In genomic region chrX:54306379-54306778, GRCh38 we compare ENCODE assay signal across 39 cellular contexts.
"Had no signal": no experiment of that assay in that cellular context is flagged by ENCODE, and none has a peak within 500 bp of the region (broad histone marks: within the 10 kb centered on the region; RNA-seq: fewer than 3 reads in every experiment).

No MANE protein-coding gene starts in this region.

- H3K27me3 ChIP-seq: adrenal gland, ascending aorta, body of pancreas, brain microvascular endothelial cell, cardiac muscle cell had no signal

- ATAC-seq: activated naive CD4-positive, alpha-beta T cell treated with anti-CD3 and anti-CD28 coated beads, Interleukin-2, amount 50 U/mL, for 72 hours; activated naive CD8-positive, alpha-beta T cell treated with anti-CD3 and anti-CD28 coated beads, Interleukin-2, amount 50 U/mL, for 24 hours; activated T-cell treated with anti-CD3 and anti-CD28 coated beads, Interleukin-2, amount 50 U/mL, for 4 hours; activated T-cell treated with anti-CD3 and anti-CD28 coated beads, Interleukin-2, amount 50 U/mL, for 72 hours; activated T-helper 17 cell treated with anti-CD3 and anti-CD28 coated beads, Interleukin-2, amount 50 U/mL, for 72 hours; body of pancreas had no signal

- DNase-seq: activated effector memory CD4-positive, alpha-beta T cell treated with anti-CD3 and anti-CD28 coated beads, Interleukin-2, amount 50 U/mL, for 16 hours; activated gamma-delta T cell; activated gamma-delta T cell treated with Interleukin-2 at 50 U/mL for 16 hours; activated naive CD4-positive, alpha-beta T cell; activated naive CD4-positive, alpha-beta T cell treated with anti-CD3 and anti-CD28 coated beads for 36 hours; activated naive CD4-positive, alpha-beta T cell treated with anti-CD3 and anti-CD28 coated beads, Interleukin-2, amount 10 ng/mL, durations not matched to agents 7 days and 5 days; activated naive CD4-positive, alpha-beta T cell treated with anti-CD3 and anti-CD28 coated beads, Interleukin-2, amount 50 U/mL, for 16 hours; activated naive CD4-positive, alpha-beta T cell treated with Interleukin-2 at 50 U/mL for 16 hours; activated naive CD8-positive, alpha-beta T cell treated with anti-CD3 and anti-CD28 coated beads for 36 hours; activated naive CD8-positive, alpha-beta T cell treated with anti-CD3 and anti-CD28 coated beads, Interleukin-2, amount 10 ng/mL, durations not matched to agents 7 days and 5 days; activated naive CD8-positive, alpha-beta T cell treated with anti-CD3 and anti-CD28 coated beads, Interleukin-2, amount 50 U/mL, for 24 hours; activated T-cell treated with anti-CD3 and anti-CD28 coated beads, Interleukin-2, amount 50 U/mL, for 1 hour; activated T-cell treated with anti-CD3 and anti-CD28 coated beads, Interleukin-2, amount 50 U/mL, for 24 hours; activated T-cell treated with anti-CD3 and anti-CD28 coated beads, Interleukin-2, amount 50 U/mL, for 4 hours; activated T-cell treated with anti-CD3 and anti-CD28 coated beads, Interleukin-2, amount 50 U/mL, for 48 hours; activated T-cell treated with anti-CD3 and anti-CD28 coated beads, Interleukin-2, amount 50 U/mL, for 72 hours; adrenal gland; amniotic stem cell; amygdala; anterior cingulate cortex; aorta; body of pancreas; brain microvascular endothelial cell; caudate nucleus; central memory CD4-positive, alpha-beta T cell; cerebellar nuclear complex had no signal

- H3K4me3 Mint-ChIP-seq: activated naive CD4-positive, alpha-beta T cell treated with anti-CD3 and anti-CD28 coated beads for 36 hours; activated naive CD4-positive, alpha-beta T cell treated with anti-CD3 and anti-CD28 coated beads, Interleukin-2, amount 10 ng/mL, durations not matched to agents 7 days and 5 days; activated naive CD4-positive, alpha-beta T cell treated with anti-CD3 and anti-CD28 coated beads, Interleukin-2, amount 50 U/mL, for 24 hours; activated naive CD8-positive, alpha-beta T cell; activated naive CD8-positive, alpha-beta T cell treated with anti-CD3 and anti-CD28 coated beads for 36 hours; activated naive CD8-positive, alpha-beta T cell treated with anti-CD3 and anti-CD28 coated beads, Interleukin-2, amount 10 ng/mL, durations not matched to agents 7 days and 5 days; activated naive CD8-positive, alpha-beta T cell treated with anti-CD3 and anti-CD28 coated beads, Interleukin-2, amount 50 U/mL, for 24 hours; activated T-cell treated with anti-CD3 and anti-CD28 coated beads, Interleukin-2, amount 50 U/mL, for 24 hours; activated T-cell treated with anti-CD3 and anti-CD28 coated beads, Interleukin-2, amount 50 U/mL, for 4 hours; activated T-cell treated with anti-CD3 and anti-CD28 coated beads, Interleukin-2, amount 50 U/mL, for 72 hours; activated T-helper 1 cell treated with anti-CD3 and anti-CD28 coated beads, Interleukin-12 subunit alpha, Interleukin-12 subunit beta, Interleukin-2, Interleukin-4 antibody, amounts not matched to agents 30 ng/mL and 10 ng/mL and 1 ng/mL, durations not matched to agents 14 hours and 24 hours and 36 hours; activated T-helper 17 cell treated with anti-CD3 and anti-CD28 coated beads, Interleukin-2, amount 50 U/mL, for 72 hours; brain; central memory CD8-positive, alpha-beta T cell had no signal

- H3K9me3 Mint-ChIP-seq: activated naive CD4-positive, alpha-beta T cell treated with anti-CD3 and anti-CD28 coated beads for 36 hours; activated naive CD4-positive, alpha-beta T cell treated with anti-CD3 and anti-CD28 coated beads, Interleukin-2, amount 10 ng/mL, durations not matched to agents 7 days and 5 days; activated naive CD4-positive, alpha-beta T cell treated with anti-CD3 and anti-CD28 coated beads, Interleukin-2, amount 50 U/mL, for 24 hours; activated naive CD4-positive, alpha-beta T cell treated with anti-CD3 and anti-CD28 coated beads, Interleukin-2, amount 50 U/mL, for 72 hours; activated T-cell treated with anti-CD3 and anti-CD28 coated beads, Interleukin-2, amount 50 U/mL, for 24 hours; activated T-cell treated with anti-CD3 and anti-CD28 coated beads, Interleukin-2, amount 50 U/mL, for 72 hours; activated T-helper 1 cell treated with anti-CD3 and anti-CD28 coated beads, Interleukin-12 subunit alpha, Interleukin-12 subunit beta, Interleukin-2, Interleukin-4 antibody, amounts not matched to agents 30 ng/mL and 10 ng/mL and 1 ng/mL, durations not matched to agents 14 hours and 24 hours and 36 hours; activated T-helper 17 cell treated with anti-CD3 and anti-CD28 coated beads, Interleukin-2, amount 50 U/mL, for 72 hours; activated T-helper 2 cell treated with anti-CD3 and anti-CD28 coated beads, Interferon-gamma antibody, Interleukin-2, Interleukin-4, amounts not matched to agents 10 μg/mL and 5 μg/mL and 100 μg/mL, durations not matched to agents 14 hours and 24 hours and 36 hours; central memory CD8-positive, alpha-beta T cell had no signal

- H3K4me3 ChIP-seq: adrenal gland, ascending aorta, body of pancreas, breast epithelium, cardiac muscle cell had no signal

- H3K27me3 Mint-ChIP-seq: activated naive CD4-positive, alpha-beta T cell treated with anti-CD3 and anti-CD28 coated beads, Interleukin-2, amount 10 ng/mL, durations not matched to agents 7 days and 5 days; activated naive CD4-positive, alpha-beta T cell treated with anti-CD3 and anti-CD28 coated beads, Interleukin-2, amount 50 U/mL, for 24 hours; activated naive CD8-positive, alpha-beta T cell; activated naive CD8-positive, alpha-beta T cell treated with anti-CD3 and anti-CD28 coated beads for 36 hours; activated naive CD8-positive, alpha-beta T cell treated with anti-CD3 and anti-CD28 coated beads, Interleukin-2, amount 10 ng/mL, durations not matched to agents 7 days and 5 days; activated naive CD8-positive, alpha-beta T cell treated with anti-CD3 and anti-CD28 coated beads, Interleukin-2, amount 50 U/mL, for 24 hours; activated T-helper 17 cell treated with anti-CD3 and anti-CD28 coated beads, Interleukin-2, amount 50 U/mL, for 72 hours; brain; central memory CD8-positive, alpha-beta T cell had no signal

- H3K27ac ChIP-seq: adrenal gland, ascending aorta, body of pancreas, brain microvascular endothelial cell, breast epithelium, cardiac muscle cell had no signal

- H3K9me3 ChIP-seq: adrenal gland, ascending aorta, body of pancreas, breast epithelium had no signal

- H3K4me1 ChIP-seq: adrenal gland, ascending aorta, body of pancreas, breast epithelium had no signal

- H3K36me3 Mint-ChIP-seq: activated naive CD4-positive, alpha-beta T cell treated with anti-CD3 and anti-CD28 coated beads, Interleukin-2, amount 10 ng/mL, durations not matched to agents 7 days and 5 days; activated naive CD8-positive, alpha-beta T cell treated with anti-CD3 and anti-CD28 coated beads for 36 hours; activated naive CD8-positive, alpha-beta T cell treated with anti-CD3 and anti-CD28 coated beads, Interleukin-2, amount 10 ng/mL, durations not matched to agents 7 days and 5 days had no signal

- H3K4me1 Mint-ChIP-seq: activated naive CD4-positive, alpha-beta T cell treated with anti-CD3 and anti-CD28 coated beads, Interleukin-2, amount 10 ng/mL, durations not matched to agents 7 days and 5 days; activated naive CD4-positive, alpha-beta T cell treated with anti-CD3 and anti-CD28 coated beads, Interleukin-2, amount 50 U/mL, for 24 hours; activated naive CD8-positive, alpha-beta T cell treated with anti-CD3 and anti-CD28 coated beads for 36 hours; activated naive CD8-positive, alpha-beta T cell treated with anti-CD3 and anti-CD28 coated beads, Interleukin-2, amount 10 ng/mL, durations not matched to agents 7 days and 5 days; activated naive CD8-positive, alpha-beta T cell treated with anti-CD3 and anti-CD28 coated beads, Interleukin-2, amount 50 U/mL, for 24 hours; activated T-helper 17 cell treated with anti-CD3 and anti-CD28 coated beads, Interleukin-2, amount 50 U/mL, for 72 hours; brain; central memory CD8-positive, alpha-beta T cell had no signal

- H3K36me3 ChIP-seq: ascending aorta, brain microvascular endothelial cell, breast epithelium, cardiac muscle cell had no signal

- H3K27ac Mint-ChIP-seq: activated naive CD4-positive, alpha-beta T cell treated with anti-CD3 and anti-CD28 coated beads for 36 hours; activated naive CD4-positive, alpha-beta T cell treated with anti-CD3 and anti-CD28 coated beads, Interleukin-2, amount 10 ng/mL, durations not matched to agents 7 days and 5 days; activated naive CD4-positive, alpha-beta T cell treated with anti-CD3 and anti-CD28 coated beads, Interleukin-2, amount 50 U/mL, for 24 hours; activated naive CD4-positive, alpha-beta T cell treated with anti-CD3 and anti-CD28 coated beads, Interleukin-2, amount 50 U/mL, for 72 hours; activated naive CD8-positive, alpha-beta T cell; activated naive CD8-positive, alpha-beta T cell treated with anti-CD3 and anti-CD28 coated beads for 36 hours; activated naive CD8-positive, alpha-beta T cell treated with anti-CD3 and anti-CD28 coated beads, Interleukin-2, amount 10 ng/mL, durations not matched to agents 7 days and 5 days; activated naive CD8-positive, alpha-beta T cell treated with anti-CD3 and anti-CD28 coated beads, Interleukin-2, amount 50 U/mL, for 24 hours; activated T-cell treated with anti-CD3 and anti-CD28 coated beads, Interleukin-2, amount 50 U/mL, for 24 hours; activated T-cell treated with anti-CD3 and anti-CD28 coated beads, Interleukin-2, amount 50 U/mL, for 72 hours; activated T-helper 1 cell treated with anti-CD3 and anti-CD28 coated beads, Interleukin-12 subunit alpha, Interleukin-12 subunit beta, Interleukin-2, Interleukin-4 antibody, amounts not matched to agents 30 ng/mL and 10 ng/mL and 1 ng/mL, durations not matched to agents 14 hours and 24 hours and 36 hours; activated T-helper 17 cell treated with anti-CD3 and anti-CD28 coated beads, Interleukin-2, amount 50 U/mL, for 72 hours; activated T-helper 2 cell treated with anti-CD3 and anti-CD28 coated beads, Interferon-gamma antibody, Interleukin-2, Interleukin-4, amounts not matched to agents 10 μg/mL and 5 μg/mL and 100 μg/mL, durations not matched to agents 14 hours and 24 hours and 36 hours; brain had no signal

- FAIRE-seq: astrocyte, bronchial epithelial cell had no signal
